ENCODE assay signal across 10 cellular contexts in genomic region chr15:99058421-99058870, GRCh38. TPM values are rescaled to one million over a fixed set of nuclear protein-coding genes. Genes with fewer than 3 reads are reported as not detected.
DNase-seq lines count a peak whose midpoint lies in the region; ATAC-seq, FAIRE-seq and TF ChIP-seq lines count a peak whose summit lies in the region.
"Had no signal": no experiment of that assay in that cellular context is flagged by ENCODE, and none has a peak within 500 bp of the region (broad histone marks: within the 10 kb centered on the region; RNA-seq: fewer than 3 reads in every experiment).

No MANE protein-coding gene starts in this region.

- no peak for FAIRE-seq in HTR-8/SVneo (lab: Jason Lieb, UNC)
- FAIRE-seq: colon had no signal

- H3K4me3 Mint-ChIP-seq in central memory CD8-positive, alpha-beta T cell = peak overlapping the region; percentile 52
- H3K4me3 Mint-ChIP-seq in mesothelial cell of epicardium = peak overlapping the region; percentile 69

- WGBS in aorta, 2 donors = 52 to 55% methylated on average over 26 to 27 of the region's 27 CpGs

- no peaks in the 10 kb centered on the region for H3K4me1 Mint-ChIP-seq in central memory CD8-positive, alpha-beta T cell
- peaks cover 5% of the 10 kb centered on the region for H3K4me1 Mint-ChIP-seq in mesothelial cell of epicardium

- peaks cover 75% of the 10 kb centered on the region for H3K27me3 Mint-ChIP-seq in central memory CD8-positive, alpha-beta T cell
- peaks cover 14% of the 10 kb centered on the region for H3K27me3 Mint-ChIP-seq in mesothelial cell of epicardium (ENCODE audit: low read depth)

- intact Hi-C loops in Right ventricle myocardium inferior (cut with DNase I) = loop anchor here (2.0 to 5.0 kb wide), 7 partner anchors 41 to 541 kb away; partner anchors contain the start of gene IGF1R
- intact Hi-C loops in aorta (cut with DNase I) = loop anchor here (2.0 to 10.0 kb wide), 6 partner anchors 101 to 541 kb away; partner anchors contain the start of gene IGF1R (in 1 of the 2)

- no peak overlapping the region for H3K27ac Mint-ChIP-seq in central memory CD8-positive, alpha-beta T cell (ENCODE audit: low read depth)
- H3K27ac Mint-ChIP-seq in mesothelial cell of epicardium = peak overlapping the region; percentile 90

- ATAC-seq in Right ventricle myocardium inferior = no peak
- no peak for ATAC-seq in central memory CD8-positive, alpha-beta T cell (replicated peaks; ENCODE audit: extremely low read depth, poor library complexity, severe bottlenecking)
- ATAC-seq in aorta (ENCODE audit: low FRiP score) = peak; percentile 8
- ATAC-seq in GM19395 (IDR thresholded peaks at IDR 0.05; ENCODE audit: unreplicated experiment) = no peak

- no peaks in the 10 kb centered on the region for H3K36me3 Mint-ChIP-seq in central memory CD8-positive, alpha-beta T cell (ENCODE audit: insufficient read depth)
- H3K36me3 Mint-ChIP-seq in mesothelial cell of epicardium = no peaks in the 10 kb centered on the region

- H3K4me1 ChIP-seq in cardiac muscle cell (ENCODE audit: low read depth) (peaks cover 15% of the 10 kb centered on the region), aorta (ENCODE audit: control insufficient read depth in 1 of 2, insufficient read depth in 2 of 2, low read length in 2 of 2) (no peaks in the 10 kb centered on the region)

- H3K27me3 ChIP-seq in cardiac muscle cell (no peaks in the 10 kb centered on the region), aorta (ENCODE audit: control insufficient read depth in 1 of 2, insufficient read depth in 2 of 2, low read length in 1 of 2) (no peaks in the 10 kb centered on the region)

- H3K9me3 Mint-ChIP-seq in central memory CD8-positive, alpha-beta T cell = no peaks in the 10 kb centered on the region
- no peaks in the 10 kb centered on the region for H3K9me3 Mint-ChIP-seq in mesothelial cell of epicardium

- DNase-seq in cardiac muscle cell (ENCODE audit: low read depth in 1 of 2, low spot score in 1 of 2) (no peak), Right ventricle myocardium inferior (ENCODE audit: missing footprints) (no peak), mesothelial cell of epicardium (ENCODE audit: low spot score in 2 of 2, unreplicated experiment in 2 of 2) (no peak), aorta (no peak), NCI-H510A treated with DMSO at 0.1 percent for 48 hours (lab: John Stamatoyannopoulos, UW) (no peak), HTR-8/SVneo (ENCODE audit: insufficient read length, low spot score) (no peak)
- no peak for DNase-seq in central memory CD8-positive, alpha-beta T cell (ENCODE audit: low spot score in 2 of 2)
- DNase-seq: KG1 had no signal

- no peak for TF ChIP-seq CTCF in cardiac muscle cell (IDR thresholded peaks at IDR 0.05; ENCODE audit: low read depth, low read length)
- TF ChIP-seq CTCF in mesothelial cell of epicardium (IDR thresholded peaks at IDR 0.05; ENCODE audit: unreplicated experiment) = no peak

- H3K9me3 ChIP-seq in cardiac muscle cell (ENCODE audit: low read depth) (no peaks in the 10 kb centered on the region), aorta (ENCODE audit: control insufficient read depth, low read length) (no peaks in the 10 kb centered on the region)

- H3K27ac ChIP-seq in cardiac muscle cell (no peak overlapping the region), aorta (ENCODE audit: low read depth in 1 of 2, low read length in 2 of 2) (no peak overlapping the region)

- peak overlapping the region; percentile 32 for H3K4me3 ChIP-seq in cardiac muscle cell
- no peak overlapping the region for H3K4me3 ChIP-seq in aorta (ENCODE audit: low read length in 2 of 2)

- H3K36me3 ChIP-seq in cardiac muscle cell (no peaks in the 10 kb centered on the region), aorta (ENCODE audit: control insufficient read depth in 1 of 2, insufficient read depth in 2 of 2, low read length in 1 of 2) (no peaks in the 10 kb centered on the region)

RNA-seq across cellular contexts. Expression of gene SYNM, which starts 46.4 kb away (rescaled TPM):
- total RNA-seq in cardiac muscle cell (4.8 and 8.0 TPM in 2 replicates), Right ventricle myocardium inferior (311 TPM), mesothelial cell of epicardium (1.2 to 1.4 TPM (median 1.3 TPM) in 3 replicates), aorta (100 to 1,000 TPM in 1 of 2 donors, 10 to 100 TPM in 1; 81.9 to 103 TPM)
- polyA plus RNA-seq in cardiac muscle cell (2.3 and 5.4 TPM in 2 replicates), aorta (10 to 100 TPM; 42.6 to 45.7 TPM)

RNA-seq across cellular contexts. Expression of gene PGPEP1L, which starts 50.9 kb away (rescaled TPM):
- total RNA-seq in cardiac muscle cell = not detected in 2 replicates
- polyA plus RNA-seq in cardiac muscle cell = not detected in 2 replicates
- 0.57 TPM for total RNA-seq in Right ventricle myocardium inferior
- not detected in 3 replicates for total RNA-seq in mesothelial cell of epicardium
- under 1 TPM; 0.51 to 0.84 TPM for total RNA-seq in aorta
- 1 to 10 TPM; 1.7 to 2.3 TPM for polyA plus RNA-seq in aorta
